1 cellular context compared by ENCODE assay signal in the genomic region with DNA sequence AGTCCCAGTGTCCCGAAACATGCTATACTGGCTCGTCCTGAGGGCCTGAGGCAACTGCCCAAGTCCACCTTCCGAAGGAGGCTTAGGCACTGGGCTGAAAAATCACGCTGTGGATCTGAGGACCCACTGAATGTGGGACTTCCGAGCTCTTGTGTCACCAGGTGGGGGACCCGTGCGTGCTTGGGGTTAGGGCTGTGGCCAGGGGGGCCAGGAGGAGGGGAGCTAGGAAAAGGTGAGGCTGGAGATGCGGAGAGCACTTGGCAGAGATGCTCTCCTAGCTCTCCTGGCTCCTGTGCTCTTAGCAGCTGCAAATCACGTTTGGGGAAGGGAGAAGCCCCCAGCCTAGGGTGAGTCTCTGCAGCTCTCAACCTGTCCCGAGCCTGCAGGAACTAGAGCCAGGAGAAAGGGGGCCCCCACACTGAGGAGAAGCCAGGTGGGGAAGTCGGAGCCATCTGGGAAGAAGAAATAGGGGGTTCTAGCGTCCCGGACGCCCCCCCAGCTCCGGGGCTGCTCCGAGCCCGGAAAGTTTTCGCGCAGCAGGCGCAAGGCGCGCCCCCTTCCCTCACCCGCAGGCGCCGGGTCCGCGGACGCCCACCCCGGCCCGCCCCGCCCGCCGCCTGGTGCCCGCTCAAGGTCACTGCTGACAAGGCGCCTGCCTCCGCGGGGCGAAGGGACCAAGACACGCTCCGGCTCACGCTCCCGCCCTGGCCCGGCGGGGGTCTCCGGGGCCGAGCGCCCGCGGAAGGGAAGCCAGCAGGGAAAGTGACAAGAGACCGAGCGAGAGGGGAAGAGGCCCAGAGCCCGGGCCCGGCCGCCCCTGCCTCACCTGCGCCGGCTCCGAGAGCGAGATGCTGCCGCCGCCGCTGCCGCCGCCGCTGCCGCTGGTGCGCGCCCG.
A peak's percentile ranks its signal among the peaks of the same experiment; 100 is the strongest.
TF ChIP-seq lines count a peak whose summit lies in the region.

No MANE protein-coding gene starts in this region.

TF ChIP-seq in neural cell, 6 proteins besides CTCF, POLR2A, EP300 and RAD21 (continued from another document):
- TF ChIP-seq EZH2 (IDR thresholded peaks at IDR 0.05; ENCODE audit: borderline replicate concordance, insufficient read depth, low read length, poor library complexity, severe bottlenecking) = no peak
- TF ChIP-seq TAF1 (IDR thresholded peaks at IDR 0.05; ENCODE audit: low read depth) = no peak
- TF ChIP-seq POLR2AphosphoS5 (IDR thresholded peaks at IDR 0.05) = no peak
- TF ChIP-seq REST (IDR thresholded peaks at IDR 0.05; ENCODE audit: borderline replicate concordance) = peak; percentile 28
